ENCODE assay signal across 8 cellular contexts in genomic region chr9:32072568-32072967, GRCh38.
"Had no signal": no experiment of that assay in that cellular context is flagged by ENCODE, and none has a peak within 500 bp of the region (broad histone marks: within the 10 kb centered on the region; RNA-seq: fewer than 3 reads in every experiment).

No MANE protein-coding gene starts in this region.

- H3K4me1 ChIP-seq: HAP-1 had no signal

- H3K9me3 ChIP-seq: HAP-1 had no signal

- DNase-seq: GM23248, GOT3, H7, HFFc6, IMR-90 had no signal

- H3K36me3 ChIP-seq: HAP-1 had no signal

- H3K4me3 ChIP-seq: GM23248, HAP-1, K562 had no signal

- H2AFZ ChIP-seq: GM23248 had no signal

- H3K27ac ChIP-seq: GM23248 had no signal

- ATAC-seq: HCT116, K562 had no signal

- H3K9ac ChIP-seq: GM23248 had no signal
